In the genomic region with DNA sequence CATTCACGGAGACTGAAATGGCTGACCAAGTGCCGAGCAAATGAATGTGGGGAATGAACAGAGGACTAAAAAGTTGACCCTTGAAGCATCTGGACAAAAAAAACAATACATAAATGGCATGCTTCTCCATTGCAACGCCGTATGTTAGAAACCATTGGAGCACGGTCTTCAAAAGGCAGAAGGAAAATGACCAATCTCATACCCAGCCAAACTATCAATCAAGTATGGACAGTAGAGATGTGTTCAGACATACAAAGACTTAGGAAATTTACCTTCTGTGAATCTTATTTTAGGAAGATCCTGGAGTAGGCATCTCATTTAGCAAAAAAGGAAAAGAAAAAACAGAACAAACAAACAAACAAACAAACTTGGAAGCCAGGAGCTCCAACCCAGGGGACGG, we compare ENCODE assay signal across 19 cellular contexts. TPM values are rescaled to one million over a fixed set of nuclear protein-coding genes. Genes with fewer than 3 reads are reported as not detected.
DNase-seq lines count a peak whose midpoint lies in the region; ATAC-seq, FAIRE-seq and TF ChIP-seq lines count a peak whose summit lies in the region.
"Had no signal": no experiment of that assay in that cellular context is flagged by ENCODE, and none has a peak within 500 bp of the region (broad histone marks: within the 10 kb centered on the region; RNA-seq: fewer than 3 reads in every experiment).

No MANE protein-coding gene starts in this region.

- TF ChIP-seq EP300 in HepG2 (IDR thresholded peaks at IDR 0.05; ENCODE audit: low read depth in 2 of 2, low read length in 2 of 2) (no peak), HepG2 (CRISPR knock-in tag; IDR thresholded peaks at IDR 0.05; ENCODE audit: borderline replicate concordance) (no peak)

- peaks cover 5% of the 10 kb centered on the region for H3K27me3 Mint-ChIP-seq in glutamatergic neuron (ENCODE audit: unreplicated experiment)
- H3K27me3 Mint-ChIP-seq: B cell had no signal

- H3K9ac ChIP-seq in HepG2 (ENCODE audit: insufficient read depth, low read depth, low read length) (no peak overlapping the region), neuronal stem cell (ENCODE audit: low read depth, low read length, poor library complexity) (no peak overlapping the region)
- H3K9ac ChIP-seq: BLaER1 treated with 17β-estradiol and CSF1 and Interleukin-3, amounts not matched to agents 10 nM and 100 nM had no signal

- H3K27me3 ChIP-seq in HepG2 (ENCODE audit: control insufficient read depth in 1 of 2, insufficient read depth in 2 of 2, low read length in 2 of 2) (no peaks in the 10 kb centered on the region), right lobe of liver (no peaks in the 10 kb centered on the region), neuronal stem cell (ENCODE audit: control insufficient read depth in 3 of 3, insufficient read depth in 3 of 3, low read depth in 1 of 3, low read length in 3 of 3) (peaks cover 0 to 2% (median 0%) of the 10 kb centered on the region in 3 experiments)
- H3K27me3 ChIP-seq: BLaER1 treated with 17β-estradiol and CSF1 and Interleukin-3, amounts not matched to agents 10 nM and 100 nM had no signal

- H3K27ac ChIP-seq in HepG2 (ENCODE audit: extremely low read length, insufficient read depth, low read length) (no peak overlapping the region), right lobe of liver (no peak overlapping the region), neuronal stem cell (replicated peaks; ENCODE audit: low read length) (no peak overlapping the region)
- H3K27ac ChIP-seq: BLaER1 treated with 17β-estradiol and CSF1 and Interleukin-3, amounts not matched to agents 10 nM and 100 nM had no signal

- TF ChIP-seq RAD21 in HepG2 (CRISPR knock-in tag; IDR thresholded peaks at IDR 0.05): no peak

- no peak overlapping the region for H3K4ac ChIP-seq in neuronal stem cell (ENCODE audit: low read length)

- 94% methylated on average over 6 of the region's 6 CpGs for WGBS in HepG2 (ENCODE audit: low lambda C conversion rate)
- WGBS in right lobe of liver (ENCODE audit: insufficient coverage, low coverage, low lambda C conversion rate, missing lambda C conversion rate): 94% methylated on average over 6 of the region's 6 CpGs
- WGBS in neuronal stem cell (ENCODE audit: extremely low coverage in 2 of 2, insufficient read length in 2 of 2, insufficient replicate concordance in 1 of 2), 2 donors: no CpG with 5 or more reads among the region's 6 CpGs

- FAIRE-seq in HepG2 (lab: Jason Lieb, UNC): no peak
- FAIRE-seq: D721Med, GM12892, GM18507, H54 had no signal

- intact Hi-C loops in HepG2 (cut with micrococcal nuclease; ENCODE audit: unreplicated experiment): no loop called here
- intact Hi-C loops in right lobe of liver (cut with DNase I): no loop called here

- H3K27ac Mint-ChIP-seq in glutamatergic neuron (ENCODE audit: unreplicated experiment): peak overlapping the region; percentile 71
- H3K27ac Mint-ChIP-seq: B cell, GM23338 had no signal

- H3K9me3 ChIP-seq in HepG2 (ENCODE audit: low read length) (0 out of 2 replicates have a peak, but pooled peaks cover 3% of the 10 kb centered on the region), right lobe of liver (no peaks in the 10 kb centered on the region), neuronal stem cell (replicated peaks in 1 of 2; ENCODE audit: control insufficient read depth in 2 of 2, insufficient read depth in 1 of 2, low read depth in 1 of 2, low read length in 2 of 2) (peaks cover 8 to 21% of the 10 kb centered on the region in 2 donors)

- H3K9me3 Mint-ChIP-seq in glutamatergic neuron (ENCODE audit: unreplicated experiment): peaks cover 17% of the 10 kb centered on the region
- H3K9me3 Mint-ChIP-seq: GM23338 had no signal

- H2AFZ ChIP-seq in HepG2 (ENCODE audit: low read length): no peak overlapping the region
- no peak overlapping the region for H2AFZ ChIP-seq in neuronal stem cell (ENCODE audit: low read length)
- H2AFZ ChIP-seq: GM23338 had no signal

- H3K4me3 ChIP-seq in HepG2 (replicated peaks in 1 of 3; ENCODE audit: insufficient read depth in 1 of 3, low read depth in 2 of 3, low read length in 3 of 3) (no peak overlapping the region), right lobe of liver (no peak overlapping the region), neuronal stem cell (ENCODE audit: low read length in 2 of 2) (no peak overlapping the region)
- H3K4me3 ChIP-seq: BLaER1 treated with 17β-estradiol and CSF1 and Interleukin-3, amounts not matched to agents 10 nM and 100 nM; GM23338 had no signal

- H4K8ac ChIP-seq in neuronal stem cell (ENCODE audit: low read depth, low read length): no peak overlapping the region

- TF ChIP-seq CTCF in HepG2 (CRISPR knock-in tag; IDR thresholded peaks at IDR 0.05) (no peak), right lobe of liver (IDR thresholded peaks at IDR 0.05) (no peak), glutamatergic neuron (IDR thresholded peaks at IDR 0.05; ENCODE audit: partially characterized antibody, unreplicated experiment) (no peak)

- H3K4me1 ChIP-seq in HepG2 (ENCODE audit: insufficient read depth, low read length) (peaks cover 35% of the 10 kb centered on the region), right lobe of liver (peaks cover 0 to 32% (median 15%) of the 10 kb centered on the region in 4 donors), neuronal stem cell (ENCODE audit: control insufficient read depth in 2 of 2, insufficient read depth in 1 of 2, low read depth in 1 of 2, low read length in 2 of 2) (peaks cover 0 to 4% of the 10 kb centered on the region in 2 donors)

- ATAC-seq in HepG2 (no peak), right lobe of liver (no peak), HG02870 (IDR thresholded peaks at IDR 0.05; ENCODE audit: unreplicated experiment) (no peak), HG03457 (IDR thresholded peaks at IDR 0.05; ENCODE audit: unreplicated experiment) (no peak), HG03039 (IDR thresholded peaks at IDR 0.05; ENCODE audit: unreplicated experiment) (no peak)
- ATAC-seq: GM23338 had no signal

- DNase-seq in HepG2 (ENCODE audit: low spot score) (no peak), right lobe of liver (no peak), glutamatergic neuron (no peak), neuronal stem cell (ENCODE audit: low spot score) (no peak), DMS53 (lab: John Stamatoyannopoulos, UW) (no peak)
- DNase-seq: Caco-2, DMS79, GDM1, HCEC 1CT had no signal

- no peak overlapping the region for H2BK12ac ChIP-seq in neuronal stem cell (ENCODE audit: low read length)

- peaks cover 32% of the 10 kb centered on the region; the same call in 1 of the 2 replicates for H4K20me1 ChIP-seq in HepG2 (ENCODE audit: insufficient read depth, low read length)

- BruUV-seq in HepG2 (replicated peaks; lab: Mats Ljungman, UMichigan): no TSS peak

- H3K36me3 Mint-ChIP-seq in glutamatergic neuron (ENCODE audit: unreplicated experiment): peaks cover 20% of the 10 kb centered on the region

- peaks cover 39 to 75% of the 10 kb centered on the region in 2 experiments for H3K36me3 ChIP-seq in HepG2 (replicated peaks in 1 of 2; ENCODE audit: control insufficient read depth in 1 of 2, insufficient read depth in 2 of 2, low read length in 2 of 2)
- peaks cover 0 to 3% (median 2%) of the 10 kb centered on the region in 4 donors for H3K36me3 ChIP-seq in right lobe of liver
- H3K36me3 ChIP-seq in neuronal stem cell (replicated peaks in 1 of 2; ENCODE audit: control insufficient read depth in 2 of 2, insufficient read depth in 2 of 2, low read length in 2 of 2): peaks cover 10 to 84% of the 10 kb centered on the region in 2 donors

- no peak overlapping the region for H4K91ac ChIP-seq in neuronal stem cell (ENCODE audit: low read depth, low read length, poor library complexity)

- peaks cover 18% of the 10 kb centered on the region for H3K4me1 Mint-ChIP-seq in glutamatergic neuron (ENCODE audit: low read depth, unreplicated experiment)
- H3K4me1 Mint-ChIP-seq: B cell, GM23338 had no signal

- H3K14ac ChIP-seq in neuronal stem cell (ENCODE audit: low read length): no peak overlapping the region

- no peak overlapping the region for H3K4me3 Mint-ChIP-seq in glutamatergic neuron (ENCODE audit: unreplicated experiment)
- H3K4me3 Mint-ChIP-seq: B cell, GM23338 had no signal

- in situ Hi-C loops in HepG2 (cut with HindIII; ENCODE audit: extremely low pct_ligation_motif_present, low pct_unique_long_range_greater_than_20kb): no loop called here

- H3K18ac ChIP-seq in neuronal stem cell (ENCODE audit: low read length): no peak overlapping the region

- peak overlapping the region; percentile 20 for H2BK5ac ChIP-seq in neuronal stem cell (ENCODE audit: low read length)

- H2BK120ac ChIP-seq in neuronal stem cell (ENCODE audit: low read depth, low read length): no peak overlapping the region

- POLR2A ChIA-PET in HepG2 (lab: Yijun Ruan, JAX): no interaction called here

- H3K4me2 ChIP-seq in HepG2 (ENCODE audit: low read depth, low read length) (no peak overlapping the region), neuronal stem cell (ENCODE audit: insufficient read depth, low read length, poor library complexity, severe bottlenecking) (no peak overlapping the region)
- H3K4me2 ChIP-seq: BLaER1 treated with 17β-estradiol and CSF1 and Interleukin-3, amounts not matched to agents 10 nM and 100 nM; GM23338 had no signal

- no peak overlapping the region for H2BK15ac ChIP-seq in neuronal stem cell (ENCODE audit: low read length)

- H3K23ac ChIP-seq in neuronal stem cell (ENCODE audit: low read depth, low read length, poor library complexity): no peak overlapping the region

- H2AK5ac ChIP-seq in neuronal stem cell (ENCODE audit: low read depth, low read length): no peak overlapping the region

- TF ChIP-seq POLR2A in HepG2 (IDR thresholded peaks at IDR 0.05; ENCODE audit: insufficient read depth in 1 of 2, low read depth in 2 of 2, low read length in 2 of 2): no peak
- TF ChIP-seq POLR2A in right lobe of liver (IDR thresholded peaks at IDR 0.05): no peak

- peaks cover 33% of the 10 kb centered on the region for H3K79me1 ChIP-seq in neuronal stem cell (ENCODE audit: low read depth, low read length)

- peaks cover 34% of the 10 kb centered on the region for H3K79me2 ChIP-seq in HepG2 (ENCODE audit: insufficient read depth, low read length)

- CTCF ChIA-PET in HepG2 (lab: Yijun Ruan, JAX; ENCODE audit: low intra/inter-chr PET ratio, low total read pairs): no interaction called here

RNA-seq across cellular contexts. Expression of a gene that starts 44.5 kb away (rescaled TPM):
- total RNA-seq in HepG2 (2016; rRNA removed; fragmentation: Illumina TruSeq; extraction: Trizol): 68.4 and 84.6 TPM in 2 replicates
- total RNA-seq in HepG2 (2016; cell fraction: cytosol; rRNA removed; fragmentation: Illumina TruSeq; extraction: Trizol; ENCODE audit: low read depth): 8.0 TPM in 2 replicates
- 60.2 and 86.4 TPM in 2 replicates for total RNA-seq in HepG2 (2016; cell fraction: insoluble cytoplasmic fraction; rRNA removed; fragmentation: Illumina TruSeq; extraction: Trizol)
- total RNA-seq in HepG2 (2016; cell fraction: membrane; rRNA removed; fragmentation: Illumina TruSeq; extraction: Trizol): 38.4 and 40.3 TPM in 2 replicates
- total RNA-seq in HepG2 (2016; cell fraction: nucleus; rRNA removed; fragmentation: Illumina TruSeq; extraction: Trizol): 59.1 and 66.3 TPM in 2 replicates
- polyA plus RNA-seq in HepG2 (2011; rRNA removed): 34.5 and 42.2 TPM in 2 replicates
- polyA plus RNA-seq in HepG2 (2011; cell fraction: cytosol; rRNA removed): 35.2 and 53.7 TPM in 2 replicates
- 38.8 and 44.3 TPM in 2 replicates for polyA plus RNA-seq in HepG2 (2011; cell fraction: nucleus; rRNA removed)
- polyA plus RNA-seq in HepG2 (2012): 50.2 and 79.5 TPM in 2 replicates
- polyA plus RNA-seq in HepG2 (2016; cell fraction: cytosol; fragmentation: Illumina TruSeq; extraction: Trizol; ENCODE audit: low read depth): 5.2 and 5.6 TPM in 2 replicates
- 70.3 and 83.1 TPM in 2 replicates for polyA plus RNA-seq in HepG2 (2016; cell fraction: insoluble cytoplasmic fraction; fragmentation: Illumina TruSeq; extraction: Trizol; ENCODE audit: low read depth)
- polyA plus RNA-seq in HepG2 (2016; cell fraction: membrane; fragmentation: Illumina TruSeq; extraction: Trizol; ENCODE audit: low read depth): 24.6 and 27.0 TPM in 2 replicates
- polyA plus RNA-seq in HepG2 (2016; cell fraction: nucleus; fragmentation: Illumina TruSeq; extraction: Trizol; ENCODE audit: insufficient read depth, low read depth): 106 and 113 TPM in 2 replicates
- 7.6 and 148 TPM in 2 replicates for polyA minus RNA-seq in HepG2 (2011; rRNA and poly(A)+ RNA removed; ENCODE audit: low replicate concordance)
- polyA minus RNA-seq in HepG2 (2011; cell fraction: cytosol; rRNA and poly(A)+ RNA removed): 47.4 and 52.3 TPM in 2 replicates
- polyA minus RNA-seq in HepG2 (2011; cell fraction: nucleus; rRNA and poly(A)+ RNA removed): 39.0 and 60.8 TPM in 2 replicates
- total RNA-seq in right lobe of liver: 10 to 100 TPM; 18.0 to 53.5 (median 31.0) TPM
- total RNA-seq in glutamatergic neuron (ENCODE audit: unreplicated experiment): 173 TPM
- 32.8 TPM for polyA plus RNA-seq in neuronal stem cell (2013, experiment 1 of 2)
- polyA plus RNA-seq in neuronal stem cell (2013, experiment 2 of 2): 32.8 TPM
